ENCODE assay signal across 1 cellular context in the genomic region with DNA sequence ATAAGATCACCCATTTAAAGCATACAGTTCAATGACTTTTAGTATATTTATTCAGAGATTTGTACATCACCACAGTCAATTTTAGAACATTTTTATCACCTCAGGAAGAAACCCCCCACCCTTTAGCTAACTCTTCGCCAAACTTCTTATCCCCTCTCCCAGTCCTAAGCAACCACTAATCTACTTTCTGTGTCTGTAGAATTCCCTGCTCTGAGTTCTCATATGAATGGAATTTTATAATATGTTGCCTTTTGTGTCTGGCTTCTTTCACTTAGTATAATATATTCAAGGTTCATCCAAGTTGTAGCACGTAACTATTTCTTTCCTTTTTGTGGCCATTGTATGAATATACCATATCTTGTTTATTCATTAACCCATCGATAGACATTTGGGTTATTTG.
TF ChIP-seq lines count a peak whose summit lies in the region.

No MANE protein-coding gene starts in this region.

TF ChIP-seq in HepG2, 621 proteins besides CTCF, POLR2A, EP300 and RAD21:
- TF ChIP-seq ZSCAN22 (CRISPR knock-in tag; IDR thresholded peaks at IDR 0.05) (no peak), ZNF773 (CRISPR knock-in tag; IDR thresholded peaks at IDR 0.05; ENCODE audit: borderline replicate concordance) (no peak), ZNF710 (CRISPR knock-in tag; IDR thresholded peaks at IDR 0.05; ENCODE audit: borderline replicate concordance) (no peak), KLF12 (CRISPR knock-in tag; IDR thresholded peaks at IDR 0.05; ENCODE audit: borderline replicate concordance) (no peak), CC2D1A (CRISPR knock-in tag; IDR thresholded peaks at IDR 0.05) (no peak), YEATS4 (CRISPR knock-in tag; IDR thresholded peaks at IDR 0.05; ENCODE audit: borderline replicate concordance) (no peak), ZNF292 (CRISPR knock-in tag; IDR thresholded peaks at IDR 0.05; ENCODE audit: borderline replicate concordance, low read depth) (no peak), ZFYVE20 (CRISPR knock-in tag; IDR thresholded peaks at IDR 0.05; ENCODE audit: borderline replicate concordance, low read depth) (no peak), ATF5 (CRISPR knock-in tag; IDR thresholded peaks at IDR 0.05; ENCODE audit: low read depth) (no peak), NR3C1 (CRISPR knock-in tag; IDR thresholded peaks at IDR 0.05) (no peak), PCBP2 (optimal IDR thresholded peaks at IDR 0.05; ENCODE audit: low read depth, low read length, poor library complexity, severe bottlenecking) (no peak), THYN1 (CRISPR knock-in tag; IDR thresholded peaks at IDR 0.05; ENCODE audit: borderline replicate concordance, low read depth) (no peak)
- TF ChIP-seq, protein P1, sequence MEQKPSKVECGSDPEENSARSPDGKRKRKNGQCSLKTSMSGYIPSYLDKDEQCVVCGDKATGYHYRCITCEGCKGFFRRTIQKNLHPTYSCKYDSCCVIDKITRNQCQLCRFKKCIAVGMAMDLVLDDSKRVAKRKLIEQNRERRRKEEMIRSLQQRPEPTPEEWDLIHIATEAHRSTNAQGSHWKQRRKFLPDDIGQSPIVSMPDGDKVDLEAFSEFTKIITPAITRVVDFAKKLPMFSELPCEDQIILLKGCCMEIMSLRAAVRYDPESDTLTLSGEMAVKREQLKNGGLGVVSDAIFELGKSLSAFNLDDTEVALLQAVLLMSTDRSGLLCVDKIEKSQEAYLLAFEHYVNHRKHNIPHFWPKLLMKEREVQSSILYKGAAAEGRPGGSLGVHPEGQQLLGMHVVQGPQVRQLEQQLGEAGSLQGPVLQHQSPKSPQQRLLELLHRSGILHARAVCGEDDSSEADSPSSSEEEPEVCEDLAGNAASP (CRISPR knock-in tag; IDR thresholded peaks at IDR 0.05; ENCODE audit: borderline replicate concordance): no peak
TF ChIP-seq in HepG2: peak in this region for 0.
